In the genomic region with DNA sequence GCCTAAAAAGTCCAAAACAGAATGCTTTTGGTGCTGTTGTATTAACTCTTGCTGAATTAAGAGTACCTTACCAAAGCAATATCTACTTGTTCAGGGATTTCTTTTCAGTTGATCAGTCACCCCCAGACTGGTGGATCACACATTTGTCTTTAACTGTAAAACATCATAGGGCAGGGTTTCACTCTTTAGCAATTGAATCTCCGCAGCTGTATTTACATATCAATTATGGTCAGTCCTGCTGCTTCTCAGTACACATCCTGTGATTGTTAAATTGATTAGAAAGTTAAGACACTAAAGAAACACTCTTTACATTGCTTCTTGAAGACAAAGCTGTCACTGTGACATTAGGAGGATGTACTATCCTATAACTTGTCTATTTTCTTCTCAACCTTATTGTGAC, we compare ENCODE assay signal across 18 cellular contexts.
DNase-seq lines count a peak whose midpoint lies in the region; ATAC-seq, FAIRE-seq and TF ChIP-seq lines count a peak whose summit lies in the region.
"Had no signal": no experiment of that assay in that cellular context is flagged by ENCODE, and none has a peak within 500 bp of the region (broad histone marks: within the 10 kb centered on the region; RNA-seq: fewer than 3 reads in every experiment).

No MANE protein-coding gene starts in this region.

- no peaks in the 10 kb centered on the region for H3K9me2 ChIP-seq in PC-9 (ENCODE audit: insufficient read depth)

- BruUV-seq in PC-9 (replicated peaks; lab: Mats Ljungman, UMichigan): no TSS peak

- FAIRE-seq in pancreas (lab: Jason Lieb, UNC): no peak
- FAIRE-seq: A549 had no signal

- H4K20me1 ChIP-seq in PC-9 (ENCODE audit: insufficient read depth): no peaks in the 10 kb centered on the region

- no peak overlapping the region for H3K27ac ChIP-seq in pancreas
- no peak overlapping the region for H3K27ac ChIP-seq in PC-9
- H3K27ac ChIP-seq: A549, SJSA1 had no signal

- TF ChIP-seq CTCF in pancreas (IDR thresholded peaks at IDR 0.05) (no peak), PC-9 (conservative IDR thresholded peaks at IDR 0.05) (no peak)

- H3K27me3 ChIP-seq in pancreas: no peaks in the 10 kb centered on the region
- no peaks in the 10 kb centered on the region for H3K27me3 ChIP-seq in PC-9 (ENCODE audit: insufficient read depth, low read depth)
- H3K27me3 ChIP-seq: SJSA1 had no signal

- H3K79me2 ChIP-seq in PC-9 (ENCODE audit: low read depth): no peaks in the 10 kb centered on the region

- CTCF ChIA-PET in PC-9 (lab: Charles Lee): no interaction called here

- H3K4me1 ChIP-seq in pancreas: no peaks in the 10 kb centered on the region
- H3K4me1 ChIP-seq in PC-9 (replicated peaks; ENCODE audit: insufficient read depth): no peaks in the 10 kb centered on the region
- H3K4me1 ChIP-seq: A549, SJSA1 had no signal

- no peak overlapping the region for H3K4me3 ChIP-seq in pancreas
- no peak overlapping the region for H3K4me3 ChIP-seq in PC-9
- H3K4me3 ChIP-seq: A549, SJSA1 had no signal

- POLR2A ChIA-PET in PC-9 (lab: Charles Lee; ENCODE audit: unreplicated experiment): no interaction called here

- H3K9me3 ChIP-seq in pancreas (no peaks in the 10 kb centered on the region), PC-9 (ENCODE audit: insufficient read depth, low read depth) (no peaks in the 10 kb centered on the region)
- H3K9me3 ChIP-seq: A549, SJSA1 had no signal

- intact Hi-C loops in pancreas (cut with DNase I): no loop called here
- intact Hi-C loops in PC-9 (cut with micrococcal nuclease; ENCODE audit: unreplicated experiment): no loop called here

- ATAC-seq in GM18498 (IDR thresholded peaks at IDR 0.05; ENCODE audit: unreplicated experiment): no peak
- ATAC-seq in pancreas: no peak
- ATAC-seq: A549 had no signal

- peak; percentile 33 for DNase-seq in NCI-H510A treated with DMSO at 0.1 percent for 48 hours (lab: John Stamatoyannopoulos, UW)
- DNase-seq in NCI-H510A (lab: John Stamatoyannopoulos, UW): no peak
- DNase-seq in NCI-H345 (lab: John Stamatoyannopoulos, UW): peak; percentile 14
- DNase-seq in SHP77 treated with DMSO at 0.1 percent for 48 hours (lab: John Stamatoyannopoulos, UW): peak; percentile 46
- DNase-seq in activated naive CD4-positive, alpha-beta T cell treated with anti-CD3 and anti-CD28 coated beads, Interleukin-2, amount 50 U/mL, for 16 hours: no peak
- DNase-seq in pancreas: no peak
- DNase-seq in PC-9: no peak
- DNase-seq: CD4-positive, alpha-beta T cell; DND-41; H7; HFFc6; Karpas-422; NCI-H1694 treated with DMSO at 0.1 percent for 48 hours; NCI-H2171; NCI-H446 treated with DMSO at 0.1 percent for 48 hours had no signal

- no peak overlapping the region for H2AFZ ChIP-seq in PC-9

- WGBS in pancreas, 2 donors: 10 to 22% methylated on average over 1 of the region's 1 CpG

- no peak overlapping the region for H3K4me2 ChIP-seq in PC-9
- H3K4me2 ChIP-seq: A549 had no signal

- no peaks in the 10 kb centered on the region for H3F3A ChIP-seq in PC-9 (ENCODE audit: insufficient read depth, low read depth)

- H3K36me3 ChIP-seq in pancreas (no peaks in the 10 kb centered on the region), PC-9 (ENCODE audit: low read depth) (no peaks in the 10 kb centered on the region)
- H3K36me3 ChIP-seq: SJSA1 had no signal

Comparison
In these comparisons a context has a peak if more than half of its experiments do, and no peak if none do; other contexts are left out.
1. DNase-seq: peak in NCI-H510A treated with DMSO at 0.1 percent for 48 hours (single experiment), NCI-H345 (single experiment) and SHP77 treated with DMSO at 0.1 percent for 48 hours (single experiment); none in NCI-H510A (single experiment), activated naive CD4-positive, alpha-beta T cell treated with anti-CD3 and anti-CD28 coated beads, Interleukin-2, amount 50 U/mL, for 16 hours (single experiment), pancreas (0 of 6) and PC-9 (0 of 2).